1 cellular context compared by ENCODE assay signal in the genomic region with DNA sequence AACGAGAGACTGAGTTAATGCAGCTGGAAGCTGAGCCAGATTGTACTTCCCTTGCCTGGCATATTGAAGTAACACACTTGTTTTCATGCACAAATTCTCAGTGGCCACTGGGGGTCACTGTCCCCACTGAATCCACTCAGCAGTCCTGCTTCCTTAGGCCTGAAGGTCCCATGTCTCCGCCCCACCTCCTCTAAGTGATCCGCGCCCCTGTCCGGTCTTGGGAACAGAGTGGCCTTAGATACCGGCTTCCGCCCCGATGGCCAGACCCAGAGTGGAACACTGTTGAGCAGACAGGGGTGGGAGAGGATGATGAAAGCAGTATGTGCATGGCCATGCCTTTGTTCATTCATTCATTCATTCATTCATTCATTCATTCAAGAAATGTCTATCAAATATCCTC.
A peak's percentile ranks its signal among the peaks of the same experiment; 100 is the strongest.
TF ChIP-seq lines count a peak whose summit lies in the region.

No MANE protein-coding gene starts in this region.

TF ChIP-seq in K562, 482 proteins besides CTCF, POLR2A, EP300 and RAD21 (continued from another document):
- TF ChIP-seq, protein P1, sequence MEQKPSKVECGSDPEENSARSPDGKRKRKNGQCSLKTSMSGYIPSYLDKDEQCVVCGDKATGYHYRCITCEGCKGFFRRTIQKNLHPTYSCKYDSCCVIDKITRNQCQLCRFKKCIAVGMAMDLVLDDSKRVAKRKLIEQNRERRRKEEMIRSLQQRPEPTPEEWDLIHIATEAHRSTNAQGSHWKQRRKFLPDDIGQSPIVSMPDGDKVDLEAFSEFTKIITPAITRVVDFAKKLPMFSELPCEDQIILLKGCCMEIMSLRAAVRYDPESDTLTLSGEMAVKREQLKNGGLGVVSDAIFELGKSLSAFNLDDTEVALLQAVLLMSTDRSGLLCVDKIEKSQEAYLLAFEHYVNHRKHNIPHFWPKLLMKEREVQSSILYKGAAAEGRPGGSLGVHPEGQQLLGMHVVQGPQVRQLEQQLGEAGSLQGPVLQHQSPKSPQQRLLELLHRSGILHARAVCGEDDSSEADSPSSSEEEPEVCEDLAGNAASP (IDR thresholded peaks at IDR 0.05): no peak
- TF ChIP-seq NRF1 (conservative IDR thresholded peaks at IDR 0.05 in 1 of 2, IDR thresholded peaks at IDR 0.05 in 1 of 2) (0 out of 4 replicates have a peak, but pooled peaks of 1 of the 2 experiments have one; percentile 13), CREM (IDR thresholded peaks at IDR 0.05; ENCODE audit: low read depth) (peak; percentile 42; the same call in 1 of the 2 replicates), TGIF2 (CRISPR knock-in tag; IDR thresholded peaks at IDR 0.05) (no peak), ZNF23 (CRISPR knock-in tag; IDR thresholded peaks at IDR 0.05) (no peak), MAZ (CRISPR knock-in tag; conservative IDR thresholded peaks at IDR 0.05 in 1 of 2, IDR thresholded peaks at IDR 0.05 in 1 of 2) (peak in 1 of 2 experiments; percentile 42; a peak in 1 of 4 replicates), SUPT5H (IDR thresholded peaks at IDR 0.05) (no peak), RCOR1 (IDR thresholded peaks at IDR 0.05; ENCODE audit: borderline replicate concordance in 1 of 2, low read depth in 2 of 2, low read length in 2 of 2) (peak in 1 of 2 experiments; percentile 66; a peak in 2 of 4 replicates), MXI1 (IDR thresholded peaks at IDR 0.05; ENCODE audit: low read depth, low read length) (no peak), CC2D1A (IDR thresholded peaks at IDR 0.05) (peak; percentile 43; the same call in 1 of the 2 replicates), CHD2 (IDR thresholded peaks at IDR 0.05; ENCODE audit: low read depth, low read length) (0 out of 2 replicates have a peak, but pooled peaks have one; percentile 31), SMC3 (conservative IDR thresholded peaks at IDR 0.05; ENCODE audit: insufficient read depth, low read depth, low read length) (peak; percentile 82), POLR2AphosphoS2 (IDR thresholded peaks at IDR 0.05; ENCODE audit: low read length) (peak; percentile 40; the same call in 1 of the 2 replicates), WHSC1 (IDR thresholded peaks at IDR 0.05; ENCODE audit: low read length) (no peak), JUND (IDR thresholded peaks at IDR 0.05; ENCODE audit: borderline replicate concordance, low read depth, low read length) (peak; percentile 53; the same call in 1 of the 2 replicates), JUND (tag; IDR thresholded peaks at IDR 0.05; ENCODE audit: borderline replicate concordance, low read depth, low read length) (no peak; the same call in 2 of the 3 replicates), PML (IDR thresholded peaks at IDR 0.05; ENCODE audit: low read length) (0 out of 2 replicates have a peak, but pooled peaks have one; percentile 23), ZNF24 (IDR thresholded peaks at IDR 0.05) (peak; percentile 100), GABPB1 (CRISPR knock-in tag; IDR thresholded peaks at IDR 0.05) (peak; percentile 57), MYC (IDR thresholded peaks at IDR 0.05; ENCODE audit: low read depth, low read length) (0 out of 2 replicates have a peak, but pooled peaks have one; percentile 41), MYC (CRISPR knock-in tag; IDR thresholded peaks at IDR 0.05; ENCODE audit: borderline replicate concordance, low read depth) (no peak)
- TF ChIP-seq, protein P2, sequence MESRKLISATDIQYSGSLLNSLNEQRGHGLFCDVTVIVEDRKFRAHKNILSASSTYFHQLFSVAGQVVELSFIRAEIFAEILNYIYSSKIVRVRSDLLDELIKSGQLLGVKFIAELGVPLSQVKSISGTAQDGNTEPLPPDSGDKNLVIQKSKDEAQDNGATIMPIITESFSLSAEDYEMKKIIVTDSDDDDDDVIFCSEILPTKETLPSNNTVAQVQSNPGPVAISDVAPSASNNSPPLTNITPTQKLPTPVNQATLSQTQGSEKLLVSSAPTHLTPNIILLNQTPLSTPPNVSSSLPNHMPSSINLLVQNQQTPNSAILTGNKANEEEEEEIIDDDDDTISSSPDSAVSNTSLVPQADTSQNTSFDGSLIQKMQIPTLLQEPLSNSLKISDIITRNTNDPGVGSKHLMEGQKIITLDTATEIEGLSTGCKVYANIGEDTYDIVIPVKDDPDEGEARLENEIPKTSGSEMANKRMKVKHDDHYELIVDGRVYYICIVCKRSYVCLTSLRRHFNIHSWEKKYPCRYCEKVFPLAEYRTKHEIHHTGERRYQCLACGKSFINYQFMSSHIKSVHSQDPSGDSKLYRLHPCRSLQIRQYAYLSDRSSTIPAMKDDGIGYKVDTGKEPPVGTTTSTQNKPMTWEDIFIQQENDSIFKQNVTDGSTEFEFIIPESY (CRISPR knock-in tag; IDR thresholded peaks at IDR 0.05): no peak
- TF ChIP-seq, protein P3, sequence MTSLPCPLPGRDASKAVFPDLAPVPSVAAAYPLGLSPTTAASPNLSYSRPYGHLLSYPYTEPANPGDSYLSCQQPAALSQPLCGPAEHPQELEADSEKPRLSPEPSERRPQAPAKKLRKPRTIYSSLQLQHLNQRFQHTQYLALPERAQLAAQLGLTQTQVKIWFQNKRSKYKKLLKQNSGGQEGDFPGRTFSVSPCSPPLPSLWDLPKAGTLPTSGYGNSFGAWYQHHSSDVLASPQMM (CRISPR knock-in tag; IDR thresholded peaks at IDR 0.05): no peak
- TF ChIP-seq, protein P4, sequence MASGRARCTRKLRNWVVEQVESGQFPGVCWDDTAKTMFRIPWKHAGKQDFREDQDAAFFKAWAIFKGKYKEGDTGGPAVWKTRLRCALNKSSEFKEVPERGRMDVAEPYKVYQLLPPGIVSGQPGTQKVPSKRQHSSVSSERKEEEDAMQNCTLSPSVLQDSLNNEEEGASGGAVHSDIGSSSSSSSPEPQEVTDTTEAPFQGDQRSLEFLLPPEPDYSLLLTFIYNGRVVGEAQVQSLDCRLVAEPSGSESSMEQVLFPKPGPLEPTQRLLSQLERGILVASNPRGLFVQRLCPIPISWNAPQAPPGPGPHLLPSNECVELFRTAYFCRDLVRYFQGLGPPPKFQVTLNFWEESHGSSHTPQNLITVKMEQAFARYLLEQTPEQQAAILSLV (tag; IDR thresholded peaks at IDR 0.05): no peak
- TF ChIP-seq, protein P5, sequence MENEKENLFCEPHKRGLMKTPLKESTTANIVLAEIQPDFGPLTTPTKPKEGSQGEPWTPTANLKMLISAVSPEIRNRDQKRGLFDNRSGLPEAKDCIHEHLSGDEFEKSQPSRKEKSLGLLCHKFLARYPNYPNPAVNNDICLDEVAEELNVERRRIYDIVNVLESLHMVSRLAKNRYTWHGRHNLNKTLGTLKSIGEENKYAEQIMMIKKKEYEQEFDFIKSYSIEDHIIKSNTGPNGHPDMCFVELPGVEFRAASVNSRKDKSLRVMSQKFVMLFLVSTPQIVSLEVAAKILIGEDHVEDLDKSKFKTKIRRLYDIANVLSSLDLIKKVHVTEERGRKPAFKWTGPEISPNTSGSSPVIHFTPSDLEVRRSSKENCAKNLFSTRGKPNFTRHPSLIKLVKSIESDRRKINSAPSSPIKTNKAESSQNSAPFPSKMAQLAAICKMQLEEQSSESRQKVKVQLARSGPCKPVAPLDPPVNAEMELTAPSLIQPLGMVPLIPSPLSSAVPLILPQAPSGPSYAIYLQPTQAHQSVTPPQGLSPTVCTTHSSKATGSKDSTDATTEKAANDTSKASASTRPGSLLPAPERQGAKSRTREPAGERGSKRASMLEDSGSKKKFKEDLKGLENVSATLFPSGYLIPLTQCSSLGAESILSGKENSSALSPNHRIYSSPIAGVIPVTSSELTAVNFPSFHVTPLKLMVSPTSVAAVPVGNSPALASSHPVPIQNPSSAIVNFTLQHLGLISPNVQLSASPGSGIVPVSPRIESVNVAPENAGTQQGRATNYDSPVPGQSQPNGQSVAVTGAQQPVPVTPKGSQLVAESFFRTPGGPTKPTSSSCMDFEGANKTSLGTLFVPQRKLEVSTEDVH (IDR thresholded peaks at IDR 0.05; ENCODE audit: low read depth, partially characterized antibody): no peak
- TF ChIP-seq, protein P6, sequence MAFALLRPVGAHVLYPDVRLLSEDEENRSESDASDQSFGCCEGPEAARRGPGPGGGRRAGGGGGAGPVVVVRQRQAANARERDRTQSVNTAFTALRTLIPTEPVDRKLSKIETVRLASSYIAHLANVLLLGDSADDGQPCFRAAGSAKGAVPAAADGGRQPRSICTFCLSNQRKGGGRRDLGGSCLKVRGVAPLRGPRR (CRISPR knock-in tag; IDR thresholded peaks at IDR 0.05): no peak
- TF ChIP-seq, protein P7, sequence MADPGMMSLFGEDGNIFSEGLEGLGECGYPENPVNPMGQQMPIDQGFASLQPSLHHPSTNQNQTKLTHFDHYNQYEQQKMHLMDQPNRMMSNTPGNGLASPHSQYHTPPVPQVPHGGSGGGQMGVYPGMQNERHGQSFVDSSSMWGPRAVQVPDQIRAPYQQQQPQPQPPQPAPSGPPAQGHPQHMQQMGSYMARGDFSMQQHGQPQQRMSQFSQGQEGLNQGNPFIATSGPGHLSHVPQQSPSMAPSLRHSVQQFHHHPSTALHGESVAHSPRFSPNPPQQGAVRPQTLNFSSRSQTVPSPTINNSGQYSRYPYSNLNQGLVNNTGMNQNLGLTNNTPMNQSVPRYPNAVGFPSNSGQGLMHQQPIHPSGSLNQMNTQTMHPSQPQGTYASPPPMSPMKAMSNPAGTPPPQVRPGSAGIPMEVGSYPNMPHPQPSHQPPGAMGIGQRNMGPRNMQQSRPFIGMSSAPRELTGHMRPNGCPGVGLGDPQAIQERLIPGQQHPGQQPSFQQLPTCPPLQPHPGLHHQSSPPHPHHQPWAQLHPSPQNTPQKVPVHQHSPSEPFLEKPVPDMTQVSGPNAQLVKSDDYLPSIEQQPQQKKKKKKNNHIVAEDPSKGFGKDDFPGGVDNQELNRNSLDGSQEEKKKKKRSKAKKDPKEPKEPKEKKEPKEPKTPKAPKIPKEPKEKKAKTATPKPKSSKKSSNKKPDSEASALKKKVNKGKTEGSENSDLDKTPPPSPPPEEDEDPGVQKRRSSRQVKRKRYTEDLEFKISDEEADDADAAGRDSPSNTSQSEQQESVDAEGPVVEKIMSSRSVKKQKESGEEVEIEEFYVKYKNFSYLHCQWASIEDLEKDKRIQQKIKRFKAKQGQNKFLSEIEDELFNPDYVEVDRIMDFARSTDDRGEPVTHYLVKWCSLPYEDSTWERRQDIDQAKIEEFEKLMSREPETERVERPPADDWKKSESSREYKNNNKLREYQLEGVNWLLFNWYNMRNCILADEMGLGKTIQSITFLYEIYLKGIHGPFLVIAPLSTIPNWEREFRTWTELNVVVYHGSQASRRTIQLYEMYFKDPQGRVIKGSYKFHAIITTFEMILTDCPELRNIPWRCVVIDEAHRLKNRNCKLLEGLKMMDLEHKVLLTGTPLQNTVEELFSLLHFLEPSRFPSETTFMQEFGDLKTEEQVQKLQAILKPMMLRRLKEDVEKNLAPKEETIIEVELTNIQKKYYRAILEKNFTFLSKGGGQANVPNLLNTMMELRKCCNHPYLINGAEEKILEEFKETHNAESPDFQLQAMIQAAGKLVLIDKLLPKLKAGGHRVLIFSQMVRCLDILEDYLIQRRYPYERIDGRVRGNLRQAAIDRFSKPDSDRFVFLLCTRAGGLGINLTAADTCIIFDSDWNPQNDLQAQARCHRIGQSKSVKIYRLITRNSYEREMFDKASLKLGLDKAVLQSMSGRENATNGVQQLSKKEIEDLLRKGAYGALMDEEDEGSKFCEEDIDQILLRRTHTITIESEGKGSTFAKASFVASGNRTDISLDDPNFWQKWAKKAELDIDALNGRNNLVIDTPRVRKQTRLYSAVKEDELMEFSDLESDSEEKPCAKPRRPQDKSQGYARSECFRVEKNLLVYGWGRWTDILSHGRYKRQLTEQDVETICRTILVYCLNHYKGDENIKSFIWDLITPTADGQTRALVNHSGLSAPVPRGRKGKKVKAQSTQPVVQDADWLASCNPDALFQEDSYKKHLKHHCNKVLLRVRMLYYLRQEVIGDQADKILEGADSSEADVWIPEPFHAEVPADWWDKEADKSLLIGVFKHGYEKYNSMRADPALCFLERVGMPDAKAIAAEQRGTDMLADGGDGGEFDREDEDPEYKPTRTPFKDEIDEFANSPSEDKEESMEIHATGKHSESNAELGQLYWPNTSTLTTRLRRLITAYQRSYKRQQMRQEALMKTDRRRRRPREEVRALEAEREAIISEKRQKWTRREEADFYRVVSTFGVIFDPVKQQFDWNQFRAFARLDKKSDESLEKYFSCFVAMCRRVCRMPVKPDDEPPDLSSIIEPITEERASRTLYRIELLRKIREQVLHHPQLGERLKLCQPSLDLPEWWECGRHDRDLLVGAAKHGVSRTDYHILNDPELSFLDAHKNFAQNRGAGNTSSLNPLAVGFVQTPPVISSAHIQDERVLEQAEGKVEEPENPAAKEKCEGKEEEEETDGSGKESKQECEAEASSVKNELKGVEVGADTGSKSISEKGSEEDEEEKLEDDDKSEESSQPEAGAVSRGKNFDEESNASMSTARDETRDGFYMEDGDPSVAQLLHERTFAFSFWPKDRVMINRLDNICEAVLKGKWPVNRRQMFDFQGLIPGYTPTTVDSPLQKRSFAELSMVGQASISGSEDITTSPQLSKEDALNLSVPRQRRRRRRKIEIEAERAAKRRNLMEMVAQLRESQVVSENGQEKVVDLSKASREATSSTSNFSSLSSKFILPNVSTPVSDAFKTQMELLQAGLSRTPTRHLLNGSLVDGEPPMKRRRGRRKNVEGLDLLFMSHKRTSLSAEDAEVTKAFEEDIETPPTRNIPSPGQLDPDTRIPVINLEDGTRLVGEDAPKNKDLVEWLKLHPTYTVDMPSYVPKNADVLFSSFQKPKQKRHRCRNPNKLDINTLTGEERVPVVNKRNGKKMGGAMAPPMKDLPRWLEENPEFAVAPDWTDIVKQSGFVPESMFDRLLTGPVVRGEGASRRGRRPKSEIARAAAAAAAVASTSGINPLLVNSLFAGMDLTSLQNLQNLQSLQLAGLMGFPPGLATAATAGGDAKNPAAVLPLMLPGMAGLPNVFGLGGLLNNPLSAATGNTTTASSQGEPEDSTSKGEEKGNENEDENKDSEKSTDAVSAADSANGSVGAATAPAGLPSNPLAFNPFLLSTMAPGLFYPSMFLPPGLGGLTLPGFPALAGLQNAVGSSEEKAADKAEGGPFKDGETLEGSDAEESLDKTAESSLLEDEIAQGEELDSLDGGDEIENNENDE (IDR thresholded peaks at IDR 0.05; ENCODE audit: low read depth, low read length): no peak
- TF ChIP-seq, protein P8, sequence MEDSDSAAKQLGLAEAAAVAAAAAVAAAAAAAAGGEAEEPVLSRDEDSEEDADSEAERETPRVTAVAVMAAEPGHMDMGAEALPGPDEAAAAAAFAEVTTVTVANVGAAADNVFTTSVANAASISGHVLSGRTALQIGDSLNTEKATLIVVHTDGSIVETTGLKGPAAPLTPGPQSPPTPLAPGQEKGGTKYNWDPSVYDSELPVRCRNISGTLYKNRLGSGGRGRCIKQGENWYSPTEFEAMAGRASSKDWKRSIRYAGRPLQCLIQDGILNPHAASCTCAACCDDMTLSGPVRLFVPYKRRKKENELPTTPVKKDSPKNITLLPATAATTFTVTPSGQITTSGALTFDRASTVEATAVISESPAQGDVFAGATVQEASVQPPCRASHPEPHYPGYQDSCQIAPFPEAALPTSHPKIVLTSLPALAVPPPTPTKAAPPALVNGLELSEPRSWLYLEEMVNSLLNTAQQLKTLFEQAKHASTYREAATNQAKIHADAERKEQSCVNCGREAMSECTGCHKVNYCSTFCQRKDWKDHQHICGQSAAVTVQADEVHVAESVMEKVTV (CRISPR knock-in tag; IDR thresholded peaks at IDR 0.05): peak; percentile 61; the same call in 1 of the 2 replicates
TF ChIP-seq in K562: peak in this region for 34.
